Comparison of ENCODE assay signal across 9 cellular contexts in the genomic region with DNA sequence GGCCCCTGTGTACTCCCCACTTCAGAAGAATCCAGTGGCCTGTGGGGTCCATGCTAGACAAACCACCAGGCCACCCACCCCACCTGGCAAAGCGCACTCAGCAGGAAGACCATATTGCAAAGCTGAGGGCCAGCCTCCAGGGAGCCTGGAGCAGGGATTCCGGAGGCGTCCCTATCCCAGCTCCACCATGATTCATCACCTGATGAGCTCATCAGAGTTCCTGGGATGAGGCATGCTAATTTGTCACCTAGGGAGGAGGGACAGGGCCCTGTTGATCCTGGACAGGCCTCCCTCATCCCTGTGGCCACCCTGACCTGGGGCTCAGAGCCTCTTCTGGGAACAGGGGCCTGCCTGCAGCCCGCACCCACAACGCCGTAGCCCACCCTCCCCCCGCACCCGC.
DNase-seq lines count a peak whose midpoint lies in the region; ATAC-seq and TF ChIP-seq lines count a peak whose summit lies in the region.
"Had no signal": no experiment of that assay in that cellular context is flagged by ENCODE, and none has a peak within 500 bp of the region (broad histone marks: within the 10 kb centered on the region; RNA-seq: fewer than 3 reads in every experiment).

No MANE protein-coding gene starts in this region.

- no peak overlapping the region for H2BK15ac ChIP-seq in mesendoderm (replicated peaks; ENCODE audit: low read depth)

- no peak overlapping the region for H2BK120ac ChIP-seq in mesendoderm (ENCODE audit: low read depth, low read length)

- 40% methylated on average over 3 of the region's 8 CpGs for WGBS in mammary epithelial cell (ENCODE audit: low coverage, missing lambda C conversion rate)
- no CpG with 5 or more reads among the region's 8 CpGs for WGBS in mesendoderm (ENCODE audit: extremely low coverage, insufficient coverage, low lambda C conversion rate)

- H3K27me3 ChIP-seq in mammary epithelial cell (ENCODE audit: insufficient read depth, low read length) (no peaks in the 10 kb centered on the region), mesendoderm (ENCODE audit: insufficient read depth, low read length, poor library complexity) (no peaks in the 10 kb centered on the region), tibial artery (no peaks in the 10 kb centered on the region)

- H3K36me3 ChIP-seq in mammary epithelial cell (ENCODE audit: insufficient read depth, low read length) = no peaks in the 10 kb centered on the region
- no peaks in the 10 kb centered on the region for H3K36me3 ChIP-seq in mesendoderm (ENCODE audit: control insufficient read depth, insufficient read depth, low read length)
- H3K36me3 ChIP-seq in tibial artery = peaks cover 0 to 3% (median 3%) of the 10 kb centered on the region in 3 donors
- H3K36me3 ChIP-seq: WERI-Rb-1 had no signal

- H3K9ac ChIP-seq in mammary epithelial cell (ENCODE audit: insufficient read depth, low read length) (no peak overlapping the region), mesendoderm (ENCODE audit: low read length) (no peak overlapping the region)

- dilution Hi-C loops in mammary epithelial cell (cut with HindIII; ENCODE audit: low sequenced_read_pairs) = no loop called here

- no peak overlapping the region for H3K4ac ChIP-seq in mesendoderm (ENCODE audit: low read depth, low read length)

- H3K23ac ChIP-seq in mesendoderm (ENCODE audit: low read length) = no peak overlapping the region

- H2AK5ac ChIP-seq in mesendoderm (ENCODE audit: low read length) = no peak overlapping the region

- H4K20me1 ChIP-seq in mammary epithelial cell (ENCODE audit: insufficient read depth, low read length) = no peaks in the 10 kb centered on the region

- ATAC-seq in GM21390 (IDR thresholded peaks at IDR 0.05; ENCODE audit: unreplicated experiment) = no peak

- H3K9me3 ChIP-seq in mammary epithelial cell (replicated peaks; ENCODE audit: insufficient read depth, low read length) (no peaks in the 10 kb centered on the region), tibial artery (no peaks in the 10 kb centered on the region)

- peaks cover 29% of the 10 kb centered on the region for H3K4me1 ChIP-seq in mammary epithelial cell (ENCODE audit: insufficient read depth, low read length)
- peaks cover 10% of the 10 kb centered on the region for H3K4me1 ChIP-seq in mesendoderm (ENCODE audit: control insufficient read depth, low read depth, low read length)
- peaks cover 0 to 20% (median 10%) of the 10 kb centered on the region in 4 donors for H3K4me1 ChIP-seq in tibial artery

- in situ Hi-C loops in mammary epithelial cell (cut with MboI; ENCODE audit: low sequenced_read_pairs in 2 of 2) = no loop called here

- peak; percentile 80 for DNase-seq in Daoy (ENCODE audit: low read depth)
- peak; percentile 95 for DNase-seq in M059J (ENCODE audit: low read depth)
- peak; percentile 84 for DNase-seq in mammary epithelial cell
- DNase-seq in mesendoderm = peak; percentile 97
- DNase-seq in tibial artery = no peak
- DNase-seq in CD1c-positive myeloid dendritic cell (ENCODE audit: extremely low spot score) = no peak
- DNase-seq in NCI-H2227 treated with DMSO at 0.1 percent for 48 hours (lab: John Stamatoyannopoulos, UW) = no peak
- DNase-seq: WERI-Rb-1 had no signal

- H3K4me2 ChIP-seq in mammary epithelial cell (ENCODE audit: insufficient read depth, low read depth, low read length) (no peak overlapping the region), mesendoderm (ENCODE audit: low read length) (no peak overlapping the region)

- H2AFZ ChIP-seq in mammary epithelial cell (ENCODE audit: low read depth, low read length) = no peak overlapping the region

- H3K4me3 ChIP-seq in mammary epithelial cell (replicated peaks in 1 of 3; ENCODE audit: insufficient read depth in 1 of 3, low read depth in 2 of 3, low read length in 3 of 3) = no peak overlapping the region
- H3K4me3 ChIP-seq in mesendoderm (ENCODE audit: low read length) = no peak overlapping the region
- H3K4me3 ChIP-seq in tibial artery = no peak overlapping the region

- intact Hi-C loops in mammary epithelial cell (cut with micrococcal nuclease) = loop anchor here (5.0 kb wide), 1 partner anchor 50 kb away; no protein-coding TSS in a partner anchor
- intact Hi-C loops in tibial artery (cut with DNase I; ENCODE audit: low total_unique reads) = no loop called here

- no peak overlapping the region for H4K5ac ChIP-seq in mesendoderm (ENCODE audit: low read length)

- BruUV-seq in mammary epithelial cell (replicated peaks; lab: Mats Ljungman, UMichigan) = no TSS peak

- H2BK5ac ChIP-seq in mesendoderm (ENCODE audit: low read length) = no peak overlapping the region

- H3K56ac ChIP-seq in mesendoderm (ENCODE audit: low read length) = no peak overlapping the region

- CTCF ChIA-PET in mammary epithelial cell (lab: Charles Lee; ENCODE audit: low non-redundant PET) = no interaction called here

- H3K79me2 ChIP-seq in mammary epithelial cell (ENCODE audit: insufficient read depth, low read length) (peaks cover 82% of the 10 kb centered on the region), mesendoderm (ENCODE audit: control insufficient read depth, insufficient read depth, low read length) (peaks cover 6% of the 10 kb centered on the region)

- H3K27ac ChIP-seq in mammary epithelial cell (ENCODE audit: insufficient read depth, low read depth, low read length) (peak overlapping the region; percentile 30), mesendoderm (ENCODE audit: low read depth, low read length) (no peak overlapping the region), tibial artery (no peak overlapping the region)
- H3K27ac ChIP-seq: WERI-Rb-1 had no signal

- H3K79me1 ChIP-seq in mesendoderm (ENCODE audit: low read length) = peaks cover 19% of the 10 kb centered on the region

- TF ChIP-seq CTCF in mammary epithelial cell (conservative IDR thresholded peaks at IDR 0.05 in 1 of 2, IDR thresholded peaks at IDR 0.05 in 1 of 2; ENCODE audit: extremely low read depth in 1 of 2, insufficient read depth in 1 of 2, low read depth in 1 of 2, low read length in 2 of 2) (no peak), tibial artery (IDR thresholded peaks at IDR 0.05) (no peak)

- no peak overlapping the region for H3K18ac ChIP-seq in mesendoderm (ENCODE audit: low read length)

- H4K8ac ChIP-seq in mesendoderm (ENCODE audit: low read depth, low read length) = no peak overlapping the region

Comparison
In these comparisons a context has a peak if more than half of its experiments do, and no peak if none do; other contexts are left out.
1. DNase-seq: peak in Daoy (single experiment), M059J (single experiment), mammary epithelial cell (single experiment) and mesendoderm (single experiment); none in tibial artery (0 of 2), CD1c-positive myeloid dendritic cell (single experiment) and NCI-H2227 treated with DMSO at 0.1 percent for 48 hours (single experiment).